Comparison of ENCODE assay signal across 3 cellular contexts in genomic region chr3:127979473-127979872, GRCh38.
"Had no signal": no experiment of that assay in that cellular context is flagged by ENCODE, and none has a peak within 500 bp of the region (broad histone marks: within the 10 kb centered on the region; RNA-seq: fewer than 3 reads in every experiment).

No MANE protein-coding gene starts in this region.

- ATAC-seq: GM12878 had no signal

- DNase-seq: GDM1, GF-D8 had no signal
